ENCODE assay signal across 15 cellular contexts in the genomic region with DNA sequence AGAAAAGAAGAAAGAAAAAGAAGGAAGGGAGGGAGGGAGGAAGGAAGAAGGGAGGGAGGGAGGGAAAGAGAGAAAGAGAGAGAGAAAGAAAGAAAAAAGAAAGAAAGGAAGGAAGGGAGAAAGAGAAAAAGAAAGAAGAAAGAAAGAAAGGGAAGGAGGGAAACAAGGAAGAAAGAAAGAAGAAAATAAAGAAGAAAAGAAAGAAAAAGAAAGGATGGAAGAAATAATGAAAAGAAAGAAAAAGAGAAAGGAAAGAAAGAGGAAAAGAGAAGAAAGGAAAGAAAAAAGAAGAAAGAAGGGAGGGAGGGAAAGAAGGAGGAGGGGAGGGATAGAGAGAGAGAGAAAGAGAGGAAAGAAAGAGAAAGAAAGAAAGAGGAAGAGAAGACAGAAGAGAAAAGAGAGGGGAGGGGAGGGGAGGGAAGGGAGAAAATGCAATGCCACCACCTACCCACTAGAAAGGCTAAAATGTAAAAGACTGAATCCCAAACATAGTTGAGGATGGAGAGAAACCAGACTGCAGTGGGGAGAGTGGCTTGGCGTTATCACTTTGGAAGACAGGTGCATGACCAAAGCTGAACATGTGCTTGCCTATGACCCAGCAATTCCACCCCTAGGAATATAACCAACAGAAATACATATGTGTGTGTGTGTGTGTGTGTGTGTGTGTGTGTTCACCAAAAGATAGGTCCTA.
"Had no signal": no experiment of that assay in that cellular context is flagged by ENCODE, and none has a peak within 500 bp of the region (broad histone marks: within the 10 kb centered on the region; RNA-seq: fewer than 3 reads in every experiment).

No MANE protein-coding gene starts in this region.

- H3K27ac Mint-ChIP-seq: mesothelial cell of epicardium; stimulated activated naive CD8-positive, alpha-beta T cell treated with anti-CD3 and anti-CD28 coated beads, Interleukin-15, Interleukin-2, amounts not matched to agents 100 ng/mL and 50 ng/mL, for 24 hours; T-helper 1 cell treated with Interleukin-12 subunit alpha and Interleukin-12 subunit beta and Interleukin-4 antibody, amounts not matched to agents 30 μg/mL and 1 μg/mL, for 36 hours had no signal

- H3K27me3 ChIP-seq: adrenal gland, gastroesophageal sphincter, sigmoid colon, testis had no signal

- H3K36me3 ChIP-seq: adrenal gland, gastroesophageal sphincter, sigmoid colon had no signal

- H3K4me3 ChIP-seq: adrenal gland, coronary artery, gastroesophageal sphincter, sigmoid colon, testis had no signal

- DNase-seq: activated CD4-positive, alpha-beta T cell treated with anti-CD3 and anti-CD28 coated beads, Interleukin-2, amount 50 U/mL, for 1 hour; effector CD8-positive, alpha-beta T cell; nucleus accumbens; sigmoid colon; stimulated activated CD4-positive, alpha-beta T cell treated with anti-CD3 and anti-CD28 coated beads, Interleukin-12 subunit alpha, Interleukin-12 subunit beta, amount 100 ng/mL, for 4 hours; stimulated activated CD4-positive, alpha-beta T cell treated with anti-CD3 and anti-CD28 coated beads, Interleukin-2, amount 100 ng/mL, for 48 hours; testis had no signal

- ATAC-seq: gastroesophageal sphincter, SK-N-SH treated with all-trans-retinoic acid at 6 μM for 48 hours had no signal

- H3K27ac ChIP-seq: adrenal gland, coronary artery, epithelial cell of prostate, gastroesophageal sphincter, sigmoid colon, testis had no signal

- H3K9me3 ChIP-seq: adrenal gland, gastroesophageal sphincter, sigmoid colon, testis had no signal

- H3K4me3 Mint-ChIP-seq: mesothelial cell of epicardium; stimulated activated naive CD8-positive, alpha-beta T cell treated with anti-CD3 and anti-CD28 coated beads, Interleukin-15, Interleukin-2, amounts not matched to agents 100 ng/mL and 50 ng/mL, for 24 hours; T-helper 1 cell treated with Interleukin-12 subunit alpha and Interleukin-12 subunit beta and Interleukin-4 antibody, amounts not matched to agents 30 μg/mL and 1 μg/mL, for 36 hours had no signal

- H3K36me3 Mint-ChIP-seq: mesothelial cell of epicardium had no signal
